ENCODE assay signal across 9 cellular contexts in the genomic region with DNA sequence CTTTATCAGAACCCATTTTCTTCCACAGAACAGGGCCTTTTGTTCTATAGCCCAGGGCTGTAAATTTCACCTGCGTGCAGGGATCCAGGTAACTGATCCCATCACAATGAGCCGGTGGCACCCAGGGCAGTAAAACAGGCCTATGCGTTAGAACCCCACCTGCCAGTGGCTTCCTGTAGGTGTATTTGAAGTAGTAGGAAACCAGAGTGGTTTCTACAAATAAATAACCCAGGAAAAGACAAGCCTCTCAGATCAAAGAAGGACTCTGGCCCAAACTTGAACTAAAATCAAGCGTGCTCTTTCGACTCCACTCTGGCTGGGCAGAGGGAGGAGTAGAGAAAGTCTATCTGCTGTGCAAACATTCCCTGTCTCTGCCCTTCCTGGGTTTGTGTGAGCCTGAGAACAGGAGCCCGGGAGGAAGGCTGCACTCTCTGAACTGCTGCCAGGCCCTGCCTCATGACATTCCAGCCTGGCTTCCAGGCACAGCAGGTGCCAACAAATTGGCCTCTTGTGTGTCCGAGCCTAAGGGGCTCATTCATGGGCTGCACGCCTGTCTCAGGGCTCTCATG.
A peak's percentile ranks its signal among the peaks of the same experiment; 100 is the strongest.
DNase-seq lines count a peak whose midpoint lies in the region; ATAC-seq and TF ChIP-seq lines count a peak whose summit lies in the region.
"Had no signal": no experiment of that assay in that cellular context is flagged by ENCODE, and none has a peak within 500 bp of the region (broad histone marks: within the 10 kb centered on the region; RNA-seq: fewer than 3 reads in every experiment).

No MANE protein-coding gene starts in this region.

- peak overlapping the region; percentile 59 for H3K27ac ChIP-seq in C4-2B

- peaks cover 4% of the 10 kb centered on the region for H3K27me3 Mint-ChIP-seq in activated T-helper 2 cell treated with anti-CD3 and anti-CD28 coated beads, Interferon-gamma antibody, Interleukin-2, Interleukin-4, amounts not matched to agents 10 μg/mL and 5 μg/mL and 100 μg/mL, durations not matched to agents 14 hours and 24 hours and 36 hours (ENCODE audit: low read depth)

- peaks cover 16% of the 10 kb centered on the region for H3K4me1 ChIP-seq in mucosa of descending colon (ENCODE audit: low read depth)

- peaks cover 4% of the 10 kb centered on the region for H3K4me1 Mint-ChIP-seq in activated T-helper 2 cell treated with anti-CD3 and anti-CD28 coated beads, Interferon-gamma antibody, Interleukin-2, Interleukin-4, amounts not matched to agents 10 μg/mL and 5 μg/mL and 100 μg/mL, durations not matched to agents 14 hours and 24 hours and 36 hours (ENCODE audit: low read depth)
- H3K4me1 Mint-ChIP-seq: memory B cell had no signal

- no peaks in the 10 kb centered on the region for H3K36me3 ChIP-seq in mucosa of descending colon (ENCODE audit: low read depth)

- H3K27ac Mint-ChIP-seq in activated T-helper 2 cell treated with anti-CD3 and anti-CD28 coated beads, Interferon-gamma antibody, Interleukin-2, Interleukin-4, amounts not matched to agents 10 μg/mL and 5 μg/mL and 100 μg/mL, durations not matched to agents 14 hours and 24 hours and 36 hours: no peak overlapping the region
- H3K27ac Mint-ChIP-seq: memory B cell had no signal

- intact Hi-C loops in mucosa of descending colon (cut with DNase I, micrococcal nuclease): no loop called here
- intact Hi-C loops in activated T-helper 2 cell treated with anti-CD3 and anti-CD28 coated beads, Interferon-gamma antibody, Interleukin-2, Interleukin-4, amounts not matched to agents 10 μg/mL and 5 μg/mL and 100 μg/mL, durations not matched to agents 14 hours and 24 hours and 36 hours (cut with micrococcal nuclease): no loop called here

- peak; percentile 8 to 90 (median 80) for DNase-seq in NCI-H1417 (lab: John Stamatoyannopoulos, UW)
- peak; percentile 42 to 88 for DNase-seq in cerebellar nuclear complex (lab: John Stamatoyannopoulos, UW)
- peak; percentile 75 to 78 (median 78) for DNase-seq in mucosa of descending colon
- DNase-seq in activated T-helper 2 cell treated with anti-CD3 and anti-CD28 coated beads, Interferon-gamma antibody, Interleukin-2, Interleukin-4, amounts not matched to agents 10 μg/mL and 5 μg/mL and 100 μg/mL, durations not matched to agents 14 hours and 24 hours and 36 hours (ENCODE audit: low spot score): no peak
- no peak for DNase-seq in amniotic stem cell (lab: John Stamatoyannopoulos, UW)

- TF ChIP-seq CTCF in C4-2B (conservative IDR thresholded peaks at IDR 0.05): no peak
- TF ChIP-seq CTCF in mucosa of descending colon (IDR thresholded peaks at IDR 0.05): no peak

- no peak overlapping the region for H3K4me3 ChIP-seq in mucosa of descending colon

- no peak overlapping the region for H3K4me3 Mint-ChIP-seq in activated T-helper 2 cell treated with anti-CD3 and anti-CD28 coated beads, Interferon-gamma antibody, Interleukin-2, Interleukin-4, amounts not matched to agents 10 μg/mL and 5 μg/mL and 100 μg/mL, durations not matched to agents 14 hours and 24 hours and 36 hours (ENCODE audit: low read depth)
- H3K4me3 Mint-ChIP-seq: memory B cell had no signal

- ATAC-seq in mucosa of descending colon (peak; percentile 90), HG03457 (IDR thresholded peaks at IDR 0.05; ENCODE audit: unreplicated experiment) (no peak), HG03280 (IDR thresholded peaks at IDR 0.05; ENCODE audit: unreplicated experiment) (no peak)

- no peaks in the 10 kb centered on the region for H3K9me3 ChIP-seq in mucosa of descending colon

- no peaks in the 10 kb centered on the region for H3K9me3 Mint-ChIP-seq in activated T-helper 2 cell treated with anti-CD3 and anti-CD28 coated beads, Interferon-gamma antibody, Interleukin-2, Interleukin-4, amounts not matched to agents 10 μg/mL and 5 μg/mL and 100 μg/mL, durations not matched to agents 14 hours and 24 hours and 36 hours
- H3K9me3 Mint-ChIP-seq: memory B cell had no signal

- H3K36me3 Mint-ChIP-seq in activated T-helper 2 cell treated with anti-CD3 and anti-CD28 coated beads, Interferon-gamma antibody, Interleukin-2, Interleukin-4, amounts not matched to agents 10 μg/mL and 5 μg/mL and 100 μg/mL, durations not matched to agents 14 hours and 24 hours and 36 hours (ENCODE audit: low read depth): no peaks in the 10 kb centered on the region
- H3K36me3 Mint-ChIP-seq: memory B cell had no signal

Comparison
In these comparisons a context has a peak if more than half of its experiments do, and no peak if none do; other contexts are left out.
1. DNase-seq: peak in NCI-H1417 (3 of 3), cerebellar nuclear complex (2 of 2) and mucosa of descending colon (3 of 3); none in activated T-helper 2 cell treated with anti-CD3 and anti-CD28 coated beads, Interferon-gamma antibody, Interleukin-2, Interleukin-4, amounts not matched to agents 10 μg/mL and 5 μg/mL and 100 μg/mL, durations not matched to agents 14 hours and 24 hours and 36 hours (single experiment) and amniotic stem cell (single experiment).